ENCODE assay signal across 19 cellular contexts in genomic region chr15:39471791-39472190, GRCh38.
DNase-seq lines count a peak whose midpoint lies in the region; ATAC-seq and TF ChIP-seq lines count a peak whose summit lies in the region.
"Had no signal": no experiment of that assay in that cellular context is flagged by ENCODE, and none has a peak within 500 bp of the region (broad histone marks: within the 10 kb centered on the region; RNA-seq: fewer than 3 reads in every experiment).

No MANE protein-coding gene starts in this region.

- no peaks in the 10 kb centered on the region for H3K9me2 ChIP-seq in hepatocyte (replicated peaks; ENCODE audit: insufficient read depth)

- H3K4me3 ChIP-seq in left ventricle myocardium inferior (no peak overlapping the region), right cardiac atrium (ENCODE audit: low read length) (no peak overlapping the region), hepatocyte (no peak overlapping the region), sigmoid colon (no peak overlapping the region), mucosa of descending colon (no peak overlapping the region)
- H3K4me3 ChIP-seq: right lobe of liver had no signal

- H3K4me2 ChIP-seq in hepatocyte: no peak overlapping the region

- no peaks in the 10 kb centered on the region for H3K79me2 ChIP-seq in hepatocyte

- WGBS in right cardiac atrium: 89% methylated on average over 1 of the region's 1 CpG
- 91% methylated on average over 1 of the region's 1 CpG for WGBS in hepatocyte (ENCODE audit: low lambda C conversion rate, missing lambda C conversion rate)
- WGBS in sigmoid colon, 2 donors: 83 to 84% methylated on average over 1 of the region's 1 CpG

- intact Hi-C loops in left ventricle myocardium inferior (cut with micrococcal nuclease) (no loop called here), right cardiac atrium (cut with DNase I) (loop anchor here in 1 of 4 donors (10.0 kb wide), 1 partner anchor 103 kb away; no protein-coding TSS in a partner anchor), sigmoid colon (cut with DNase I) (loop anchor here (1.0 to 10.0 kb wide), 4 partner anchors 17 to 863 kb away; no protein-coding TSS in a partner anchor), mucosa of descending colon (cut with DNase I, micrococcal nuclease) (no loop called here)

- TF ChIP-seq POLR2A in sigmoid colon (IDR thresholded peaks at IDR 0.05): no peak

- no peaks in the 10 kb centered on the region for H4K20me1 ChIP-seq in hepatocyte (ENCODE audit: insufficient read depth, poor library complexity, severe bottlenecking)

- H3K27me3 ChIP-seq in left ventricle myocardium inferior (ENCODE audit: low read depth) (no peaks in the 10 kb centered on the region), right cardiac atrium (ENCODE audit: control insufficient read depth, insufficient read depth) (no peaks in the 10 kb centered on the region), hepatocyte (no peaks in the 10 kb centered on the region), sigmoid colon (no peaks in the 10 kb centered on the region)
- H3K27me3 ChIP-seq: BE2C, right lobe of liver had no signal

- no peak overlapping the region for H2AFZ ChIP-seq in hepatocyte

- TF ChIP-seq EP300 in sigmoid colon (IDR thresholded peaks at IDR 0.05): no peak

- H3K27ac ChIP-seq in left ventricle myocardium inferior (replicated peaks): peak overlapping the region; percentile 85
- no peak overlapping the region for H3K27ac ChIP-seq in right cardiac atrium (ENCODE audit: low read length)
- H3K27ac ChIP-seq in hepatocyte: peak overlapping the region; percentile 94
- H3K27ac ChIP-seq in sigmoid colon: peak overlapping the region; percentile 79 to 95 (median 85)
- H3K27ac ChIP-seq: WERI-Rb-1 had no signal

- H3K9me3 ChIP-seq in left ventricle myocardium inferior (replicated peaks): no peaks in the 10 kb centered on the region
- H3K9me3 ChIP-seq in right cardiac atrium (ENCODE audit: control insufficient read depth, low read length): no peaks in the 10 kb centered on the region
- no peaks in the 10 kb centered on the region for H3K9me3 ChIP-seq in hepatocyte (ENCODE audit: low read depth)
- no peaks in the 10 kb centered on the region for H3K9me3 ChIP-seq in sigmoid colon
- no peaks in the 10 kb centered on the region for H3K9me3 ChIP-seq in mucosa of descending colon
- H3K9me3 ChIP-seq: BE2C, right lobe of liver had no signal

- H3K36me3 ChIP-seq in left ventricle myocardium inferior (no peaks in the 10 kb centered on the region), hepatocyte (replicated peaks; ENCODE audit: insufficient read depth, low read depth) (no peaks in the 10 kb centered on the region), sigmoid colon (no peaks in the 10 kb centered on the region), mucosa of descending colon (ENCODE audit: low read depth) (no peaks in the 10 kb centered on the region)
- H3K36me3 ChIP-seq: BE2C, right lobe of liver, WERI-Rb-1 had no signal

- no peak for DNase-seq in left ventricle myocardium inferior
- no peak for DNase-seq in right cardiac atrium
- no peak for DNase-seq in hepatocyte (ENCODE audit: low spot score)
- DNase-seq in sigmoid colon: no peak
- DNase-seq in DMS 273 treated with DMSO at 0.1 percent for 48 hours (lab: John Stamatoyannopoulos, UW): no peak
- no peak for DNase-seq in mucosa of descending colon
- DNase-seq: activated CD4-positive, alpha-beta T cell treated with anti-CD3 and anti-CD28 coated beads, Interleukin-2, amount 50 U/mL, for 1 hour; activated CD8-positive, alpha-beta memory T cell treated with anti-CD3 and anti-CD28 coated beads, Interleukin-2, amount 50 U/mL, for 48 hours; activated naive CD8-positive, alpha-beta T cell treated with anti-CD3 and anti-CD28 coated beads, Interleukin-2, amount 10 ng/mL, durations not matched to agents 7 days and 5 days; BE2C; COR-L47; HCEC 1CT; left colon; NCI-H1092 treated with DMSO at 0.1 percent for 48 hours; right lobe of liver; stimulated activated naive B cell treated with anti-CD40 and anti-IgM and Interleukin-4, amounts not matched to agents 10 μg/mL and 1 μg/mL and 100 μg/mL, for 72 hours; WERI-Rb-1 had no signal

- TF ChIP-seq CTCF in left ventricle myocardium inferior (IDR thresholded peaks at IDR 0.05; ENCODE audit: borderline replicate concordance) (no peak), hepatocyte (IDR thresholded peaks at IDR 0.05; ENCODE audit: poor library complexity) (no peak), sigmoid colon (IDR thresholded peaks at IDR 0.05) (no peak), mucosa of descending colon (IDR thresholded peaks at IDR 0.05) (no peak)

- ATAC-seq in right cardiac atrium: no peak
- no peak for ATAC-seq in mucosa of descending colon
- no peak for ATAC-seq in GM18858 (IDR thresholded peaks at IDR 0.05; ENCODE audit: unreplicated experiment)
- no peak for ATAC-seq in GM18867 (IDR thresholded peaks at IDR 0.05; ENCODE audit: unreplicated experiment)
- ATAC-seq: stimulated activated naive B cell treated with anti-CD40 and anti-IgM and Interleukin-4, amounts not matched to agents 10 μg/mL and 1 μg/mL and 100 μg/mL, for 72 hours had no signal

- H3K4me1 ChIP-seq in left ventricle myocardium inferior (peaks cover 22% of the 10 kb centered on the region), right cardiac atrium (ENCODE audit: control insufficient read depth, insufficient read depth, low read length) (no peaks in the 10 kb centered on the region), hepatocyte (ENCODE audit: insufficient read depth) (no peaks in the 10 kb centered on the region), sigmoid colon (peaks cover 0 to 42% (median 33%) of the 10 kb centered on the region in 4 donors), mucosa of descending colon (ENCODE audit: low read depth) (no peaks in the 10 kb centered on the region)
- H3K4me1 ChIP-seq: BE2C had no signal
